In genomic region chr5:15021286-15022046, GRCh38 we compare ENCODE assay signal across 12 cellular contexts.
DNase-seq lines count a peak whose midpoint lies in the region; ATAC-seq and TF ChIP-seq lines count a peak whose summit lies in the region.
"Had no signal": no experiment of that assay in that cellular context is flagged by ENCODE, and none has a peak within 500 bp of the region (broad histone marks: within the 10 kb centered on the region; RNA-seq: fewer than 3 reads in every experiment).

No MANE protein-coding gene starts in this region.

- H3K27me3 ChIP-seq in lung (ENCODE audit: control insufficient read depth, insufficient read depth): no peaks in the 10 kb centered on the region
- H3K27me3 ChIP-seq: sigmoid colon had no signal

- no peaks in the 10 kb centered on the region for H3K4me1 ChIP-seq in lung (ENCODE audit: control insufficient read depth in 2 of 2, insufficient read depth in 2 of 2, low read length in 2 of 2)

- WGBS in lung, 2 donors: 73 to 85% methylated on average over 8 of the region's 8 CpGs

- peak; percentile 23 for ATAC-seq in lung (ENCODE audit: insufficient read depth, low FRiP score)
- ATAC-seq: mucosa of descending colon had no signal

- peak; percentile 78 for DNase-seq in AG08396 (ENCODE audit: low spot score)
- DNase-seq in LHCN-M2 (ENCODE audit: low read depth): peak; percentile 61
- peak; percentile 72 for DNase-seq in choroid plexus epithelial cell (ENCODE audit: low read depth)
- no peak for DNase-seq in lung (ENCODE audit: low spot score)
- DNase-seq in stimulated activated CD4-positive, alpha-beta T cell treated with anti-CD3 and anti-CD28 coated beads, Interleukin-1b, Interleukin-23, amount 100 ng/mL, for 48 hours: no peak
- DNase-seq in NCI-H446 (lab: John Stamatoyannopoulos, UW): no peak
- no peak for DNase-seq in C1 segment of cervical spinal cord (lab: John Stamatoyannopoulos, UW)
- no peak for DNase-seq in NCI-H2227 (lab: John Stamatoyannopoulos, UW; ENCODE audit: unreplicated experiment)
- DNase-seq: caudate nucleus, mucosa of descending colon, NCI-H1105 treated with DMSO at 0.1 percent for 48 hours, sigmoid colon had no signal

- H3K9me3 ChIP-seq in lung (ENCODE audit: control insufficient read depth in 2 of 2, insufficient read depth in 1 of 2, low read length in 1 of 2): peaks cover 0 to 2% of the 10 kb centered on the region in 2 donors
- H3K9me3 ChIP-seq: mucosa of descending colon, sigmoid colon had no signal

- no peaks in the 10 kb centered on the region for H3K36me3 ChIP-seq in lung (ENCODE audit: control insufficient read depth in 2 of 2, insufficient read depth in 2 of 2, low read length in 2 of 2)
- H3K36me3 ChIP-seq: sigmoid colon had no signal

- TF ChIP-seq CTCF in choroid plexus epithelial cell (conservative IDR thresholded peaks at IDR 0.05; ENCODE audit: low read depth, low read length) (no peak), lung (IDR thresholded peaks at IDR 0.05; ENCODE audit: control extremely low read depth, extremely low read depth) (no peak)

- peak overlapping the region; percentile 10 to 39 for H3K27ac ChIP-seq in lung (ENCODE audit: low read depth in 1 of 2, low read length in 1 of 2)

- H3K4me3 ChIP-seq in choroid plexus epithelial cell (ENCODE audit: low read depth, low read length) (no peak overlapping the region), lung (no peak overlapping the region)
- H3K4me3 ChIP-seq: mucosa of descending colon had no signal

Comparison
In these comparisons a context has a peak if more than half of its experiments do, and no peak if none do; other contexts are left out.
1. DNase-seq: peak in AG08396 (single experiment), LHCN-M2 (single experiment) and choroid plexus epithelial cell (single experiment); none in lung (single experiment), stimulated activated CD4-positive, alpha-beta T cell treated with anti-CD3 and anti-CD28 coated beads, Interleukin-1b, Interleukin-23, amount 100 ng/mL, for 48 hours (single experiment), NCI-H446 (0 of 2), C1 segment of cervical spinal cord (0 of 14) and NCI-H2227 (single experiment).